8 cellular contexts compared by ENCODE assay signal in genomic region chr6:37704923-37705238, GRCh38. TPM values are rescaled to one million over a fixed set of nuclear protein-coding genes. Genes with fewer than 3 reads are reported as not detected.
DNase-seq lines count a peak whose midpoint lies in the region; ATAC-seq and TF ChIP-seq lines count a peak whose summit lies in the region.

No MANE protein-coding gene starts in this region.

- no peaks in the 10 kb centered on the region for H3K36me3 Mint-ChIP-seq in progenitor cell of endocrine pancreas (ENCODE audit: insufficient read depth)

- peak; percentile 19 for ATAC-seq in esophagus mucosa
- ATAC-seq in GM21717 (IDR thresholded peaks at IDR 0.05; ENCODE audit: unreplicated experiment) = no peak

- no peaks in the 10 kb centered on the region for H3K9me3 Mint-ChIP-seq in progenitor cell of endocrine pancreas (ENCODE audit: low read depth)

- no peak for DNase-seq in GM12865 (ENCODE audit: low read depth)
- no peak for DNase-seq in Peyer's patch
- no peak for DNase-seq in progenitor cell of endocrine pancreas (ENCODE audit: low spot score, unreplicated experiment)
- no peak for DNase-seq in NCI-H526 (lab: John Stamatoyannopoulos, UW)
- no peak for DNase-seq in DMS53 treated with DMSO at 0.1 percent for 48 hours (lab: John Stamatoyannopoulos, UW; ENCODE audit: unreplicated experiment)
- no peak for DNase-seq in DMS 273 (lab: John Stamatoyannopoulos, UW; ENCODE audit: unreplicated experiment)

- peak overlapping the region; percentile 74 for H3K4me3 Mint-ChIP-seq in progenitor cell of endocrine pancreas (ENCODE audit: low read depth)

- H3K4me1 Mint-ChIP-seq in progenitor cell of endocrine pancreas (ENCODE audit: low read depth) = peaks cover 5% of the 10 kb centered on the region

- H3K4me1 ChIP-seq in Peyer's patch = peaks cover 0 to 9% (median 0%) of the 10 kb centered on the region in 4 donors

- H3K4me3 ChIP-seq in GM12865 (ENCODE audit: low read depth, low read length) (peak overlapping the region; percentile 47), Peyer's patch (peak overlapping the region; percentile 34 to 53 (median 47))

- H3K27me3 ChIP-seq in Peyer's patch = no peaks in the 10 kb centered on the region

- peak overlapping the region; percentile 15 to 71 (median 52) for H3K27ac ChIP-seq in Peyer's patch

- H3K27ac Mint-ChIP-seq in progenitor cell of endocrine pancreas = peak overlapping the region; percentile 76

- peaks cover 33% of the 10 kb centered on the region for H3K27me3 Mint-ChIP-seq in progenitor cell of endocrine pancreas

- no peaks in the 10 kb centered on the region for H3K9me3 ChIP-seq in Peyer's patch

- TF ChIP-seq POLR2A in Peyer's patch (IDR thresholded peaks at IDR 0.05) = no peak

- no peak for TF ChIP-seq CTCF in GM12865 (IDR thresholded peaks at IDR 0.05; ENCODE audit: insufficient read depth, low read depth, low read length, missing control alignments)
- no peak for TF ChIP-seq CTCF in Peyer's patch (IDR thresholded peaks at IDR 0.05)
- TF ChIP-seq CTCF in progenitor cell of endocrine pancreas (IDR thresholded peaks at IDR 0.05; ENCODE audit: unreplicated experiment) = no peak

- no peaks in the 10 kb centered on the region for H3K36me3 ChIP-seq in Peyer's patch

RNA-seq across cellular contexts. Expression of gene MDGA1, which starts 7.2 kb away (rescaled TPM):
- 1 to 10 TPM in 3 of 4 donors, under 1 TPM in 1; 0.35 to 4.3 (median 4.1) TPM for total RNA-seq in Peyer's patch
- 9.2 TPM for total RNA-seq in esophagus mucosa
- total RNA-seq in progenitor cell of endocrine pancreas = 0.55 and 2.0 TPM in 2 replicates
